ENCODE assay signal across 12 cellular contexts in the genomic region with DNA sequence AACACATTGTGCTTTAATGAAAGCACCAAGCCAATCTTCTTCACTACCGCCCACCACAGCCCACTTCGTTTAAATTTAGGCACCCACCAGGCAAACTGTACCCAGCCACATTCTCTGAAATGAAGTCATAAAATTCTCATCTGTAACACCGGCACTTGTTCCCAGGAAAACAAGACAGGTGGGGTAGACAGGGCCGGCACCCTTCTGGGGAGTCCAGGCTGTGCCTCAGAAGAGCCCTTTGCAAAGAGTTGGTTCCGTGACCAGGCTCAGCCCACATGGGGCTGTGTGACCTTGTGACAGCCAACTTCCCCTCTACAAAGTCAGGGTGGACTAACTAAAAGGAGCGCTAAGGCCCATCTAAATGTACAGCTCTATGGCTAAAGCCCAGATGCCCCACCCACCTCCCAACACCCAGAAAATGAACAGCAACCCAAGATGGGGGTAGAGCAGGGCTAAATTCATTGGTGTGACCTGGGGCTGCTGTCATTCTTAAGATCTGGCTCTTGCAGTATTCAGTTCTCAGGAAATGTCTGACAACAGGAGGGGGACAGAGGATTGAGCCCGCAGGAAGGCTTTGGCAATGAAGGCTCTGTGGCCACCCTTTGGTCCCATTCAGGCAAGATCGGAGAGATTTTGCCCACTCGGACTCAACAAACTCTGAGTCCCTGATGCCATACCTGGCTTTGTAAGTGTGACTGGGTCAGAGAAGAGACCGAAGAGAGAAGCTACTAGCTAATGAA. TPM values are rescaled to one million over a fixed set of nuclear protein-coding genes. Genes with fewer than 3 reads are reported as not detected.
DNase-seq lines count a peak whose midpoint lies in the region; ATAC-seq and TF ChIP-seq lines count a peak whose summit lies in the region.
"Had no signal": no experiment of that assay in that cellular context is flagged by ENCODE, and none has a peak within 500 bp of the region (broad histone marks: within the 10 kb centered on the region; RNA-seq: fewer than 3 reads in every experiment).

No MANE protein-coding gene starts in this region.

- no peak for TF ChIP-seq POLR2A in prostate gland (IDR thresholded peaks at IDR 0.05)

- WGBS in prostate gland = 87% methylated on average over 10 of the region's 10 CpGs

- H3K4me3 ChIP-seq in prostate gland = no peak overlapping the region
- H3K4me3 ChIP-seq: GM12878 had no signal

- POLR2A ChIA-PET in WTC11 (lab: Charles Lee) = no interaction called here

- no peak for DNase-seq in stimulated activated naive CD8-positive, alpha-beta T cell treated with anti-CD3 and anti-CD28 coated beads, Interleukin-15, Interleukin-2, amounts not matched to agents 100 U/mL and 50 U/mL, for 24 hours
- DNase-seq in WTC11 (ENCODE audit: low spot score) = no peak
- peak; percentile 36 for DNase-seq in left lobe of liver (ENCODE audit: low spot score)
- DNase-seq in NCI-H187 treated with DMSO at 0.1 percent for 48 hours (lab: John Stamatoyannopoulos, UW) = no peak
- no peak for DNase-seq in prostate gland (ENCODE audit: low spot score)
- DNase-seq: MM.1S; stimulated activated CD4-positive, alpha-beta T cell treated with anti-CD3 and anti-CD28 coated beads, Interleukin-4, amount 100 ng/mL, for 4 hours had no signal

- H3K27ac Mint-ChIP-seq in stimulated activated naive CD8-positive, alpha-beta T cell treated with anti-CD3 and anti-CD28 coated beads, Interleukin-15, Interleukin-2, amounts not matched to agents 100 ng/mL and 50 ng/mL, for 24 hours = peak overlapping the region; percentile 78
- peak overlapping the region; percentile 72; the same call in 1 of the 2 replicates for H3K27ac Mint-ChIP-seq in WTC11

- H3K27me3 ChIP-seq in prostate gland (replicated peaks; ENCODE audit: insufficient read depth) = no peaks in the 10 kb centered on the region

- no peaks in the 10 kb centered on the region for H3K27me3 Mint-ChIP-seq in stimulated activated naive CD8-positive, alpha-beta T cell treated with anti-CD3 and anti-CD28 coated beads, Interleukin-15, Interleukin-2, amounts not matched to agents 100 ng/mL and 50 ng/mL, for 24 hours
- H3K27me3 Mint-ChIP-seq in WTC11 (ENCODE audit: low read depth) = no peaks in the 10 kb centered on the region

- no peaks in the 10 kb centered on the region for H3K9me3 Mint-ChIP-seq in stimulated activated naive CD8-positive, alpha-beta T cell treated with anti-CD3 and anti-CD28 coated beads, Interleukin-15, Interleukin-2, amounts not matched to agents 100 ng/mL and 50 ng/mL, for 24 hours
- H3K9me3 Mint-ChIP-seq in WTC11 = no peaks in the 10 kb centered on the region

- no peak overlapping the region for H3K27ac ChIP-seq in prostate gland

- TF ChIP-seq CTCF in WTC11 (IDR thresholded peaks at IDR 0.05) = no peak
- TF ChIP-seq CTCF in prostate gland (IDR thresholded peaks at IDR 0.05) = no peak

- H3K4me1 ChIP-seq in prostate gland (replicated peaks) = no peaks in the 10 kb centered on the region

- no peaks in the 10 kb centered on the region for H3K9me3 ChIP-seq in prostate gland

- intact Hi-C loops in prostate gland (cut with DNase I) = no loop called here

- no peaks in the 10 kb centered on the region for H3K36me3 Mint-ChIP-seq in stimulated activated naive CD8-positive, alpha-beta T cell treated with anti-CD3 and anti-CD28 coated beads, Interleukin-15, Interleukin-2, amounts not matched to agents 100 ng/mL and 50 ng/mL, for 24 hours (ENCODE audit: low read depth)
- no peaks in the 10 kb centered on the region for H3K36me3 Mint-ChIP-seq in WTC11

- H3K4me1 Mint-ChIP-seq in stimulated activated naive CD8-positive, alpha-beta T cell treated with anti-CD3 and anti-CD28 coated beads, Interleukin-15, Interleukin-2, amounts not matched to agents 100 ng/mL and 50 ng/mL, for 24 hours (ENCODE audit: low read depth) = peaks cover 84% of the 10 kb centered on the region
- peaks cover 67% of the 10 kb centered on the region for H3K4me1 Mint-ChIP-seq in WTC11

- H3K36me3 ChIP-seq in prostate gland = no peaks in the 10 kb centered on the region

- H3K4me3 Mint-ChIP-seq in stimulated activated naive CD8-positive, alpha-beta T cell treated with anti-CD3 and anti-CD28 coated beads, Interleukin-15, Interleukin-2, amounts not matched to agents 100 ng/mL and 50 ng/mL, for 24 hours = peak overlapping the region; percentile 27
- H3K4me3 Mint-ChIP-seq in WTC11 = no peak overlapping the region

- no peak for ATAC-seq in stimulated activated naive CD8-positive, alpha-beta T cell treated with anti-CD3 and anti-CD28 coated beads, Interleukin-15, Interleukin-2, amounts not matched to agents 100 U/mL and 50 U/mL, for 24 hours
- ATAC-seq in WTC11 (peak; percentile 21; the same call in 1 of the 2 replicates), left lobe of liver (no peak), HG03095 (IDR thresholded peaks at IDR 0.05; ENCODE audit: unreplicated experiment) (no peak), GM21619 (IDR thresholded peaks at IDR 0.05; ENCODE audit: unreplicated experiment) (no peak)
- ATAC-seq: GM12878, Panc1 had no signal

- CTCF ChIA-PET in WTC11 (lab: Charles Lee) = interaction anchor here (1.8 to 2.4 kb wide), 2 partner anchors 9 to 153 kb away, joined by 7 to 8 read pairs; no protein-coding TSS in a partner anchor

TF ChIP-seq in WTC11, 78 proteins besides CTCF, POLR2A, EP300 and RAD21:
- no peak for TF ChIP-seq NFYB (CRISPR knock-in tag; conservative IDR thresholded peaks at IDR 0.05; ENCODE audit: low read depth)
- TF ChIP-seq NR1H2 (CRISPR knock-in tag; IDR thresholded peaks at IDR 0.05) = no peak
- no peak for TF ChIP-seq RELA (CRISPR knock-in tag; IDR thresholded peaks at IDR 0.05; ENCODE audit: borderline replicate concordance)
TF ChIP-seq in WTC11: peak in this region for 0.

RNA-seq across cellular contexts. Expression of a gene that starts 56.7 kb away (rescaled TPM):
- total RNA-seq in WTC11 (2021) (22.3 to 24.3 TPM (median 23.9 TPM) in 3 replicates), left lobe of liver (0.58 TPM), prostate gland (10 to 100 TPM in 1 of 2 donors, 1 to 10 TPM in 1; 9.5 to 34.8 TPM)
